In genomic region chr4:13299343-13299742, GRCh38 we compare ENCODE assay signal across 22 cellular contexts.
"Had no signal": no experiment of that assay in that cellular context is flagged by ENCODE, and none has a peak within 500 bp of the region (broad histone marks: within the 10 kb centered on the region; RNA-seq: fewer than 3 reads in every experiment).

No MANE protein-coding gene starts in this region.

- ATAC-seq: Panc1, PC-3 had no signal

- H3K9me3 ChIP-seq: MG63, SK-N-SH had no signal

- H3K27me3 ChIP-seq: MG63 had no signal

- H3K4me3 ChIP-seq: MG63 had no signal

- H3K9ac ChIP-seq: SK-N-SH had no signal

- H3K36me3 ChIP-seq: MG63 had no signal

- DNase-seq: KBM-7; MG63; NCI-H1092; NCI-H1105 treated with DMSO at 0.1 percent for 48 hours; NCI-H1417 treated with DMSO at 0.1 percent for 48 hours; NCI-H146; NCI-H1694 treated with DMSO at 0.1 percent for 48 hours; NCI-H1930; NCI-H2081; NCI-H2107; NCI-H2227 treated with DMSO at 0.1 percent for 48 hours; NCI-H446; NCI-H510A; NCI-H524 treated with DMSO at 0.1 percent for 48 hours; NCI-H774; NK-92 treated with Interleukin-12 subunit alpha and Interleukin-12 subunit beta, amount 100 ng/mL, for 24 hours; PC-3; SK-N-SH; SW 1271 had no signal

- H3K27ac ChIP-seq: HL-60, RWPE1 had no signal
